ENCODE assay signal across 28 cellular contexts in genomic region chr1:217021400-217021799, GRCh38.
"Had no signal": no experiment of that assay in that cellular context is flagged by ENCODE, and none has a peak within 500 bp of the region (broad histone marks: within the 10 kb centered on the region; RNA-seq: fewer than 3 reads in every experiment).

No MANE protein-coding gene starts in this region.

- H3K27ac Mint-ChIP-seq: naive thymus-derived CD4-positive, alpha-beta T cell; natural killer cell treated with Interleukin-12 subunit alpha and Interleukin-12 subunit beta and Interleukin-15 and Interleukin-18, amount 100 ng/mL, for 72 hours; stimulated activated naive B cell treated with anti-CD40 and anti-IgM and Interleukin-4, amounts not matched to agents 10 μg/mL and 1 μg/mL and 100 μg/mL, for 72 hours had no signal

- H3K4me1 Mint-ChIP-seq: naive thymus-derived CD4-positive, alpha-beta T cell had no signal

- DNase-seq: heart right ventricle; islet precursor cell; mesendoderm; midbrain; mucosa of descending colon; naive thymus-derived CD4-positive, alpha-beta T cell; nucleus accumbens; psoas muscle; right cardiac atrium; stimulated activated CD4-positive, alpha-beta T cell treated with anti-CD3 and anti-CD28 coated beads, Interleukin-12 subunit alpha, Interleukin-12 subunit beta, amount 100 ng/mL, for 4 hours; stimulated activated CD4-positive, alpha-beta T cell treated with anti-CD3 and anti-CD28 coated beads, Interleukin-15, amount 100 ng/mL, for 24 hours; stimulated activated CD4-positive, alpha-beta T cell treated with anti-CD3 and anti-CD28 coated beads, Interleukin-2, amount 100 ng/mL, for 24 hours; stimulated activated CD4-positive, alpha-beta T cell treated with anti-CD3 and anti-CD28 coated beads, Interleukin-4, amount 100 ng/mL, for 1 hour; stimulated activated naive B cell treated with anti-CD40 and anti-IgM and Interleukin-4, amounts not matched to agents 10 μg/mL and 1 μg/mL and 100 μg/mL, for 72 hours; stimulated activated naive CD8-positive, alpha-beta T cell treated with anti-CD3 and anti-CD28 coated beads, Interleukin-15, Interleukin-2, amounts not matched to agents 100 U/mL and 50 U/mL, for 24 hours; stomach; testis; thyroid gland; transverse colon; upper lobe of left lung had no signal

- H3K4me3 Mint-ChIP-seq: naive thymus-derived CD4-positive, alpha-beta T cell; natural killer cell treated with Interleukin-12 subunit alpha and Interleukin-12 subunit beta and Interleukin-15 and Interleukin-18, amount 100 ng/mL, for 72 hours; stimulated activated naive B cell treated with anti-CD40 and anti-IgM and Interleukin-4, amounts not matched to agents 10 μg/mL and 1 μg/mL and 100 μg/mL, for 72 hours had no signal

- H3K4me3 ChIP-seq: heart right ventricle, hepatocyte, lung, mucosa of descending colon, psoas muscle, skin epidermis, stomach, testis, thyroid gland, transverse colon, upper lobe of left lung, vagina had no signal

- H3K36me3 Mint-ChIP-seq: naive thymus-derived CD4-positive, alpha-beta T cell; natural killer cell treated with Interleukin-12 subunit alpha and Interleukin-12 subunit beta and Interleukin-15 and Interleukin-18, amount 100 ng/mL, for 72 hours; stimulated activated naive B cell treated with anti-CD40 and anti-IgM and Interleukin-4, amounts not matched to agents 10 μg/mL and 1 μg/mL and 100 μg/mL, for 72 hours had no signal

- ATAC-seq: left lobe of liver; mucosa of descending colon; naive thymus-derived CD4-positive, alpha-beta T cell; natural killer cell treated with Interleukin-12 subunit alpha and Interleukin-12 subunit beta and Interleukin-15 and Interleukin-18, amount 100 ng/mL, for 72 hours; psoas muscle; sciatic nerve; stimulated activated naive B cell treated with anti-CD40 and anti-IgM and Interleukin-4, amounts not matched to agents 10 μg/mL and 1 μg/mL and 100 μg/mL, for 72 hours; stimulated activated naive CD8-positive, alpha-beta T cell treated with anti-CD3 and anti-CD28 coated beads, Interleukin-15, Interleukin-2, amounts not matched to agents 100 U/mL and 50 U/mL, for 24 hours had no signal

- H3K4me1 ChIP-seq: psoas muscle, stomach, testis, thyroid gland, transverse colon, upper lobe of left lung, vagina had no signal

- H3K9me3 ChIP-seq: heart right ventricle, mucosa of descending colon, psoas muscle, stomach, testis, thyroid gland, transverse colon, upper lobe of left lung, vagina had no signal

- H3K27ac ChIP-seq: heart right ventricle, hepatocyte, parathyroid adenoma, psoas muscle, skin epidermis, stomach, testis, thyroid gland, transverse colon, upper lobe of left lung, vagina had no signal

- H3K27me3 Mint-ChIP-seq: naive thymus-derived CD4-positive, alpha-beta T cell; natural killer cell treated with Interleukin-12 subunit alpha and Interleukin-12 subunit beta and Interleukin-15 and Interleukin-18, amount 100 ng/mL, for 72 hours had no signal

- H3K27me3 ChIP-seq: heart right ventricle, hepatocyte, stomach, testis, thyroid gland, transverse colon, upper lobe of left lung, vagina had no signal

- H3K36me3 ChIP-seq: heart right ventricle, stomach, thyroid gland, transverse colon, upper lobe of left lung, vagina had no signal
